Comparison of ENCODE assay signal across 13 cellular contexts in the genomic region with DNA sequence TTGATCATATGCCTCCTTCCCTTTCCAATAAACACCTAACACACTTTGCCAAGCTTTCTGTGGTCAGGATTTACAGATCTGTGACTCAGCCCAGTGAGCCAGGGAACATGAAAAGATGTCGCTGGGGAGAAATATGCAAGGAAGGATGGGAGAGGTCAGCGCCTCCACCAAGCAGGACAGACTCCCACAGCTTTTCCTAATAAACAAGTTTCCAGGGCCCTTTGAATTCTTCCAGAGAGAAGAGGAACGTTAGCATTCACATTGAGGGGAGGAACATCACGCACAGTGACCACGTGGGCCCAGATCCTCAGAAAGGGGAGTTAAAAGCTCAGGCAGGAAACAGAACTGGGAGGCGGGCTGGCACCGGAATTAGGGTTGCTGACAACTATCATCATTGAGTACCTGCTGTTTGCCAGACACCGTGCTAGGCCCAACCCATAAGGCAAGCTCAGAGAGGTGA. TPM values are rescaled to one million over a fixed set of nuclear protein-coding genes. Genes with fewer than 3 reads are reported as not detected.
DNase-seq lines count a peak whose midpoint lies in the region; ATAC-seq and TF ChIP-seq lines count a peak whose summit lies in the region.
"Had no signal": no experiment of that assay in that cellular context is flagged by ENCODE, and none has a peak within 500 bp of the region (broad histone marks: within the 10 kb centered on the region; RNA-seq: fewer than 3 reads in every experiment).

No MANE protein-coding gene starts in this region.

- H3K27ac ChIP-seq in ACC112 (ENCODE audit: low read depth, low read length) (peak overlapping the region; percentile 85), spleen (no peak overlapping the region)

- H3K9me3 ChIP-seq in spleen = no peaks in the 10 kb centered on the region

- no peaks in the 10 kb centered on the region for H3K79me2 ChIP-seq in ACC112 (ENCODE audit: control insufficient read depth, insufficient read depth, low read length, unreplicated experiment)

- peak overlapping the region; percentile 46 for H2AFZ ChIP-seq in ACC112 (ENCODE audit: low read length, unreplicated experiment)

- peak; percentile 64 for DNase-seq in HS-27A (ENCODE audit: low read depth)
- DNase-seq in astrocyte of the hippocampus (ENCODE audit: low read depth, low spot score) = peak; percentile 91
- peak; percentile 82 for DNase-seq in kidney tubule cell (ENCODE audit: low spot score)
- no peak for DNase-seq in SKM-1 treated with dmso at 0.1 percent for 144 hours (lab: John Stamatoyannopoulos, UW; ENCODE audit: unreplicated experiment)
- no peak for DNase-seq in stimulated activated naive CD4-positive, alpha-beta T cell (lab: John Stamatoyannopoulos, UW)
- no peak for DNase-seq in spleen
- DNase-seq: activated CD4-positive, alpha-beta T cell treated with anti-CD3 and anti-CD28 coated beads for 48 hours; activated naive CD4-positive, alpha-beta T cell; NCI-H1105; stimulated activated CD8-positive, alpha-beta memory T cell treated with anti-CD3 and anti-CD28 coated beads, Interleukin-4, amount 100 ng/mL, for 48 hours had no signal

- no peak for ATAC-seq in GM18505 (IDR thresholded peaks at IDR 0.05; ENCODE audit: unreplicated experiment)

- peaks cover 44% of the 10 kb centered on the region for H3K4me1 ChIP-seq in ACC112 (ENCODE audit: control insufficient read depth, insufficient read depth, low read length, unreplicated experiment)
- H3K4me1 ChIP-seq in spleen = peaks cover 0 to 9% (median 0%) of the 10 kb centered on the region in 6 donors

- intact Hi-C loops in spleen (cut with DNase I; ENCODE audit: low total_unique reads) = no loop called here

- TF ChIP-seq CTCF in spleen (IDR thresholded peaks at IDR 0.05 in 8 of 11, conservative IDR thresholded peaks at IDR 0.05 in 3 of 11) = no peak

- H3K27me3 ChIP-seq in ACC112 (ENCODE audit: insufficient read depth, low read length) (no peaks in the 10 kb centered on the region), spleen (replicated peaks in 1 of 7) (peaks cover 0 to 6% (median 0%) of the 10 kb centered on the region in 7 donors)

- H3K36me3 ChIP-seq in ACC112 (ENCODE audit: insufficient read depth, low read length) (no peaks in the 10 kb centered on the region), spleen (no peaks in the 10 kb centered on the region)

- H3K4me3 ChIP-seq in ACC112 (ENCODE audit: low read depth, low read length) = no peak overlapping the region
- H3K4me3 ChIP-seq in spleen = no peak overlapping the region
- H3K4me3 ChIP-seq: skin epidermis had no signal

- TF ChIP-seq POLR2A in GM18505 (IDR thresholded peaks at IDR 0.05; ENCODE audit: borderline replicate concordance, extremely low read depth, insufficient read depth, insufficient read length) (no peak), spleen (IDR thresholded peaks at IDR 0.05) (no peak)

- WGBS in spleen, 5 donors = 69 to 81% (median 74%) methylated on average over 8 of the region's 8 CpGs

RNA-seq across cellular contexts. Expression of a gene that starts 33.3 kb away (rescaled TPM):
- total RNA-seq in spleen = 10 to 100 TPM; 24.8 to 53.2 (median 31.0) TPM
- 10 to 100 TPM; 25.1 to 31.6 (median 30.8) TPM for polyA plus RNA-seq in spleen

Comparison
In these comparisons a context has a peak if more than half of its experiments do, and no peak if none do; other contexts are left out.
1. DNase-seq: peak in HS-27A (single experiment), astrocyte of the hippocampus (single experiment) and kidney tubule cell (single experiment); none in SKM-1 treated with dmso at 0.1 percent for 144 hours (single experiment), stimulated activated naive CD4-positive, alpha-beta T cell (0 of 6) and spleen (single experiment).